Comparison of ENCODE assay signal across 11 cellular contexts in genomic region chr4:6749340-6750171, GRCh38. TPM values are rescaled to one million over a fixed set of nuclear protein-coding genes. Genes with fewer than 3 reads are reported as not detected.
DNase-seq lines count a peak whose midpoint lies in the region; ATAC-seq, FAIRE-seq and TF ChIP-seq lines count a peak whose summit lies in the region.
"Had no signal": no experiment of that assay in that cellular context is flagged by ENCODE, and none has a peak within 500 bp of the region (broad histone marks: within the 10 kb centered on the region; RNA-seq: fewer than 3 reads in every experiment).

No MANE protein-coding gene starts in this region.

- TF ChIP-seq POLR2A in GM12891 (IDR thresholded peaks at IDR 0.05; ENCODE audit: low read depth, low read length) = no peak

- H3K27me3 ChIP-seq in SJCRH30 (no peaks in the 10 kb centered on the region), rectal smooth muscle tissue (ENCODE audit: control insufficient read depth, insufficient read depth, low read length) (no peaks in the 10 kb centered on the region)

- no peak overlapping the region for H3K9ac ChIP-seq in rectal smooth muscle tissue (ENCODE audit: low read length)

- H3K4me1 ChIP-seq in SJCRH30 = peaks cover 39% of the 10 kb centered on the region
- H3K4me1 ChIP-seq in rectal smooth muscle tissue (ENCODE audit: control insufficient read depth, insufficient read depth, low read length) = no peaks in the 10 kb centered on the region

- H3K4me3 ChIP-seq in SJCRH30 = peak overlapping the region; percentile 21
- H3K4me3 ChIP-seq in foreskin fibroblast (ENCODE audit: low read depth in 1 of 2, low read length in 2 of 2) = no peak overlapping the region
- H3K4me3 ChIP-seq in rectal smooth muscle tissue (ENCODE audit: low read length) = no peak overlapping the region

- no peak for TF ChIP-seq CTCF in foreskin fibroblast (IDR thresholded peaks at IDR 0.05; ENCODE audit: low read depth, low read length)

- DNase-seq in DMS53 (lab: John Stamatoyannopoulos, UW) = peak; percentile 98
- peak; percentile 81 to 83 for DNase-seq in SJCRH30
- peak; percentile 69 to 82 for DNase-seq in foreskin fibroblast
- no peak for DNase-seq in GM12891 (ENCODE audit: insufficient read length, low spot score)
- DNase-seq in OCI-M1 (lab: John Stamatoyannopoulos, UW) = no peak
- DNase-seq: activated gamma-delta T cell, H9 had no signal

- no peak for ATAC-seq in GM18870 (IDR thresholded peaks at IDR 0.05; ENCODE audit: unreplicated experiment)
- ATAC-seq in GM18867 (IDR thresholded peaks at IDR 0.05; ENCODE audit: unreplicated experiment) = no peak

- no peaks in the 10 kb centered on the region for H3K9me3 ChIP-seq in SJCRH30 (replicated peaks)

- no peak for FAIRE-seq in GM12891 (lab: Jason Lieb, UNC)
- FAIRE-seq: G401.6 had no signal

- H3K27ac ChIP-seq in SJCRH30 = peak overlapping the region; percentile 12; the same call in 1 of the 2 replicates
- peak overlapping the region; percentile 43 for H3K27ac ChIP-seq in rectal smooth muscle tissue (ENCODE audit: low read depth, low read length)

- H3K36me3 ChIP-seq in SJCRH30 (no peaks in the 10 kb centered on the region), rectal smooth muscle tissue (ENCODE audit: control insufficient read depth, insufficient read depth, low read length) (no peaks in the 10 kb centered on the region)

TF ChIP-seq in GM12891, 5 proteins besides CTCF, POLR2A, EP300 and RAD21:
- TF ChIP-seq PAX5 (IDR thresholded peaks at IDR 0.05; ENCODE audit: insufficient read depth, low read length, severe bottlenecking) (no peak), TAF1 (IDR thresholded peaks at IDR 0.05; ENCODE audit: low read depth, low read length) (no peak), SPI1 (IDR thresholded peaks at IDR 0.05; ENCODE audit: low read depth, low read length) (no peak), POU2F2 (IDR thresholded peaks at IDR 0.05; ENCODE audit: low read depth, low read length) (no peak), POLR2AphosphoS5 (IDR thresholded peaks at IDR 0.05; ENCODE audit: low read depth, low read length) (no peak)

RNA-seq across cellular contexts. Expression of gene KIAA0232, which starts 33.0 kb away (rescaled TPM):
- 23.9 and 28.7 TPM in 2 replicates for total RNA-seq in SJCRH30 (2014; rRNA removed; shearing (Covaris generic))
- 5.1 TPM for polyA plus RNA-seq in GM12891 (2012; ENCODE audit: low read depth, missing spikeins)

RNA-seq across cellular contexts. Expression of gene BLOC1S4, which starts 33.6 kb away (rescaled TPM):
- 17.2 and 18.2 TPM in 2 replicates for total RNA-seq in SJCRH30 (2014; rRNA removed; shearing (Covaris generic))
- 10.5 TPM for polyA plus RNA-seq in GM12891 (2012; ENCODE audit: low read depth, missing spikeins)

RNA-seq across cellular contexts. Expression of gene MRFAP1L1, which starts 39.9 kb away (rescaled TPM):
- total RNA-seq in SJCRH30 (2014; rRNA removed; shearing (Covaris generic)) = 88.4 and 88.7 TPM in 2 replicates
- polyA plus RNA-seq in GM12891 (2012; ENCODE audit: low read depth, missing spikeins) = 27.7 TPM

RNA-seq across cellular contexts. Expression of gene S100P, which starts 55.9 kb away (rescaled TPM):
- 0.13 and 0.18 TPM in 2 replicates for total RNA-seq in SJCRH30 (2014; rRNA removed; shearing (Covaris generic))
- polyA plus RNA-seq in GM12891 (2012; ENCODE audit: low read depth, missing spikeins) = not detected
- total RNA-seq: H9 had no signal

Comparison
In these comparisons a context has a peak if more than half of its experiments do, and no peak if none do; other contexts are left out.
1. DNase-seq: peak in DMS53 (single experiment), SJCRH30 (2 of 2) and foreskin fibroblast (2 of 2); none in GM12891 (single experiment) and OCI-M1 (single experiment).